14 cellular contexts compared by ENCODE assay signal in genomic region chr21:45954271-45954670, GRCh38. TPM values are rescaled to one million over a fixed set of nuclear protein-coding genes. Genes with fewer than 3 reads are reported as not detected.
A peak's percentile ranks its signal among the peaks of the same experiment; 100 is the strongest.
DNase-seq lines count a peak whose midpoint lies in the region; ATAC-seq and TF ChIP-seq lines count a peak whose summit lies in the region.
"Had no signal": no experiment of that assay in that cellular context is flagged by ENCODE, and none has a peak within 500 bp of the region (broad histone marks: within the 10 kb centered on the region; RNA-seq: fewer than 3 reads in every experiment).

No MANE protein-coding gene starts in this region.

- H3K4me1 Mint-ChIP-seq in WTC11 = peaks cover 8% of the 10 kb centered on the region
- H3K4me1 Mint-ChIP-seq in activated CD4-positive, alpha-beta memory T cell treated with anti-CD3 and anti-CD28 coated beads for 36 hours (ENCODE audit: low read depth) = no peaks in the 10 kb centered on the region
- H3K4me1 Mint-ChIP-seq: memory B cell had no signal

- H3K36me3 Mint-ChIP-seq in WTC11 = peaks cover 12% of the 10 kb centered on the region
- H3K36me3 Mint-ChIP-seq in activated CD4-positive, alpha-beta memory T cell treated with anti-CD3 and anti-CD28 coated beads for 36 hours = no peaks in the 10 kb centered on the region
- H3K36me3 Mint-ChIP-seq: CD8-positive, alpha-beta T cell; memory B cell; T-cell had no signal

- H3K27ac ChIP-seq in heart right ventricle = peak overlapping the region in 9 of 10 donors; percentile 32 to 88 (median 73)

- H3K4me3 ChIP-seq in AG09309 (ENCODE audit: control insufficient read depth, low read depth, low read length) = no peak overlapping the region
- H3K4me3 ChIP-seq in heart right ventricle = no peak overlapping the region

- peaks cover 43% of the 10 kb centered on the region for H3K9me3 Mint-ChIP-seq in WTC11
- no peaks in the 10 kb centered on the region for H3K9me3 Mint-ChIP-seq in activated CD4-positive, alpha-beta memory T cell treated with anti-CD3 and anti-CD28 coated beads for 36 hours
- H3K9me3 Mint-ChIP-seq: CD8-positive, alpha-beta T cell; stimulated activated naive CD8-positive, alpha-beta T cell treated with anti-CD3 and anti-CD28 coated beads, Interleukin-15, Interleukin-2, amounts not matched to agents 100 ng/mL and 50 ng/mL, for 24 hours; T-cell had no signal

- CTCF ChIA-PET in WTC11 (lab: Charles Lee) = interaction anchor here (0.6 to 2.0 kb wide), 11 partner anchors 16 to 398 kb away, joined by 3 to 13 read pairs (median 4); no protein-coding TSS in a partner anchor
- CTCF ChIA-PET in activated CD4-positive, alpha-beta memory T cell treated with anti-CD3 and anti-CD28 coated beads for 36 hours (lab: Charles Lee) = interaction anchor here (1.1 kb wide), 1 partner anchor 32 kb away, joined by 3 read pairs; no protein-coding TSS in a partner anchor

- DNase-seq in AG09309 (ENCODE audit: low read depth) (peak; percentile 42), WTC11 (ENCODE audit: low spot score) (no peak), heart right ventricle (no peak), sciatic nerve (ENCODE audit: low spot score) (no peak), UCSD-AML1 (lab: John Stamatoyannopoulos, UW; ENCODE audit: unreplicated experiment) (no peak), iPS-NIHi7 (ENCODE audit: extremely low spot score) (no peak), NCI-H2081 treated with DMSO at 0.1 percent for 48 hours (lab: John Stamatoyannopoulos, UW) (no peak)
- no peak for DNase-seq in activated CD4-positive, alpha-beta memory T cell treated with anti-CD3 and anti-CD28 coated beads for 36 hours
- DNase-seq: CD8-positive, alpha-beta T cell; NCI-H1048; stimulated activated CD4-positive, alpha-beta T cell treated with anti-CD3 and anti-CD28 coated beads, Interleukin-15, amount 100 ng/mL, for 24 hours; T-cell had no signal

- H3K36me3 ChIP-seq in heart right ventricle = no peaks in the 10 kb centered on the region

- H3K27me3 ChIP-seq in heart right ventricle = peaks cover 0 to 8% (median 0%) of the 10 kb centered on the region in 7 donors

- no peaks in the 10 kb centered on the region for H3K9me3 ChIP-seq in heart right ventricle

- peaks cover 10 to 62% (median 39%) of the 10 kb centered on the region in 9 donors for H3K4me1 ChIP-seq in heart right ventricle

- TF ChIP-seq CTCF in AG09309 (IDR thresholded peaks at IDR 0.05; ENCODE audit: control insufficient read depth, insufficient read depth, low read depth, low read length, missing control alignments) (peak; percentile 53), WTC11 (IDR thresholded peaks at IDR 0.05) (no peak), heart right ventricle (IDR thresholded peaks at IDR 0.05) (peak in 6 of 9 donors; percentile 14 to 39 (median 27))

- no peak overlapping the region for H3K4me3 Mint-ChIP-seq in WTC11
- H3K4me3 Mint-ChIP-seq in activated CD4-positive, alpha-beta memory T cell treated with anti-CD3 and anti-CD28 coated beads for 36 hours = no peak overlapping the region
- H3K4me3 Mint-ChIP-seq: CD8-positive, alpha-beta T cell; memory B cell; stimulated activated naive CD8-positive, alpha-beta T cell treated with anti-CD3 and anti-CD28 coated beads, Interleukin-15, Interleukin-2, amounts not matched to agents 100 ng/mL and 50 ng/mL, for 24 hours; T-cell had no signal

- H3K27me3 Mint-ChIP-seq in WTC11 (ENCODE audit: low read depth) = peaks cover 37% of the 10 kb centered on the region
- H3K27me3 Mint-ChIP-seq in activated CD4-positive, alpha-beta memory T cell treated with anti-CD3 and anti-CD28 coated beads for 36 hours = peaks cover 19% of the 10 kb centered on the region

- POLR2A ChIA-PET in WTC11 (lab: Charles Lee) = interaction anchor here (0.7 kb wide), 1 partner anchor 18 kb away, joined by 5 read pairs; no protein-coding TSS in a partner anchor
- POLR2A ChIA-PET in activated CD4-positive, alpha-beta memory T cell treated with anti-CD3 and anti-CD28 coated beads for 36 hours (lab: Charles Lee) = no interaction called here

- no peak overlapping the region for H3K27ac Mint-ChIP-seq in WTC11
- no peak overlapping the region for H3K27ac Mint-ChIP-seq in activated CD4-positive, alpha-beta memory T cell treated with anti-CD3 and anti-CD28 coated beads for 36 hours
- H3K27ac Mint-ChIP-seq: CD8-positive, alpha-beta T cell; memory B cell; stimulated activated naive CD8-positive, alpha-beta T cell treated with anti-CD3 and anti-CD28 coated beads, Interleukin-15, Interleukin-2, amounts not matched to agents 100 ng/mL and 50 ng/mL, for 24 hours; T-cell had no signal

- ATAC-seq in WTC11 = peak; percentile 82
- peak in 6 of 8 donors; percentile 26 to 53 (median 40) for ATAC-seq in heart right ventricle
- peak; percentile 37 for ATAC-seq in sciatic nerve
- ATAC-seq: CD8-positive, alpha-beta T cell; T-cell had no signal

- 36 to 51% methylated on average over 13 of the region's 13 CpGs for WGBS in heart right ventricle, 2 donors

- intact Hi-C loops in heart right ventricle (cut with DNase I) = no loop called here
- intact Hi-C loops in sciatic nerve (cut with DNase I) = no loop called here
- intact Hi-C loops in activated CD4-positive, alpha-beta memory T cell treated with anti-CD3 and anti-CD28 coated beads for 36 hours (cut with micrococcal nuclease) = no loop called here

TF ChIP-seq in WTC11, 78 proteins besides CTCF, POLR2A, EP300 and RAD21:
- TF ChIP-seq ESRRA (CRISPR knock-in tag; IDR thresholded peaks at IDR 0.05; ENCODE audit: borderline replicate concordance) = no peak
- no peak for TF ChIP-seq KAT7 (CRISPR knock-in tag; IDR thresholded peaks at IDR 0.05; ENCODE audit: borderline replicate concordance)
- TF ChIP-seq FOXP1 (CRISPR knock-in tag; IDR thresholded peaks at IDR 0.05; ENCODE audit: borderline replicate concordance) = no peak
- no peak for TF ChIP-seq ZBTB21 (CRISPR knock-in tag; IDR thresholded peaks at IDR 0.05; ENCODE audit: borderline replicate concordance)
- TF ChIP-seq FOXJ3 (CRISPR knock-in tag; IDR thresholded peaks at IDR 0.05; ENCODE audit: borderline replicate concordance) = no peak
- no peak for TF ChIP-seq USF2 (CRISPR knock-in tag; IDR thresholded peaks at IDR 0.05)
- no peak for TF ChIP-seq RORB (CRISPR knock-in tag; IDR thresholded peaks at IDR 0.05)
- TF ChIP-seq CREM (CRISPR knock-in tag; IDR thresholded peaks at IDR 0.05) = no peak
- TF ChIP-seq ATF2 (CRISPR knock-in tag; IDR thresholded peaks at IDR 0.05; ENCODE audit: borderline replicate concordance, low read depth) = no peak
- TF ChIP-seq NFE2L1 (CRISPR knock-in tag; IDR thresholded peaks at IDR 0.05) = no peak
- TF ChIP-seq NR3C1 (CRISPR knock-in tag; conservative IDR thresholded peaks at IDR 0.05; ENCODE audit: low read depth) = no peak
- TF ChIP-seq ETV6 (CRISPR knock-in tag; IDR thresholded peaks at IDR 0.05) = no peak
- no peak for TF ChIP-seq E2F1 (CRISPR knock-in tag; IDR thresholded peaks at IDR 0.05)
- no peak for TF ChIP-seq NR2C2 (CRISPR knock-in tag; IDR thresholded peaks at IDR 0.05)

RNA-seq across cellular contexts. Expression of gene COL6A1, which starts 27.3 kb away (rescaled TPM):
- total RNA-seq in WTC11 (2021) (221 to 245 TPM (median 240 TPM) in 3 replicates), heart right ventricle (100 to 1,000 TPM in 5 of 10 donors, 10 to 100 TPM in 5; 71.9 to 260 (median 100) TPM), sciatic nerve (247 TPM)
- 100 to 1,000 TPM; 209 to 388 TPM for polyA plus RNA-seq in heart right ventricle
- total RNA-seq in activated CD4-positive, alpha-beta memory T cell treated with anti-CD3 and anti-CD28 coated beads for 36 hours = under 1 TPM; 0.39 to 0.40 TPM

Comparison
In these comparisons a context has a peak if more than half of its experiments do, and no peak if none do; other contexts are left out.
1. RNA of gene COL6A1, which starts 27.3 kb away (total RNA-seq): 247 TPM in sciatic nerve (single experiment), 221 to 245 TPM in WTC11 and 71.9 to 260 TPM in heart right ventricle; 0.39 to 0.40 TPM in activated CD4-positive, alpha-beta memory T cell treated with anti-CD3 and anti-CD28 coated beads for 36 hours; every median in the first group is over 10 times any median in the second.
2. Peak in every context shown above with its lines, with median percentiles within 50 percentile points of each other: ATAC-seq.